9 cellular contexts compared by ENCODE assay signal in the genomic region with DNA sequence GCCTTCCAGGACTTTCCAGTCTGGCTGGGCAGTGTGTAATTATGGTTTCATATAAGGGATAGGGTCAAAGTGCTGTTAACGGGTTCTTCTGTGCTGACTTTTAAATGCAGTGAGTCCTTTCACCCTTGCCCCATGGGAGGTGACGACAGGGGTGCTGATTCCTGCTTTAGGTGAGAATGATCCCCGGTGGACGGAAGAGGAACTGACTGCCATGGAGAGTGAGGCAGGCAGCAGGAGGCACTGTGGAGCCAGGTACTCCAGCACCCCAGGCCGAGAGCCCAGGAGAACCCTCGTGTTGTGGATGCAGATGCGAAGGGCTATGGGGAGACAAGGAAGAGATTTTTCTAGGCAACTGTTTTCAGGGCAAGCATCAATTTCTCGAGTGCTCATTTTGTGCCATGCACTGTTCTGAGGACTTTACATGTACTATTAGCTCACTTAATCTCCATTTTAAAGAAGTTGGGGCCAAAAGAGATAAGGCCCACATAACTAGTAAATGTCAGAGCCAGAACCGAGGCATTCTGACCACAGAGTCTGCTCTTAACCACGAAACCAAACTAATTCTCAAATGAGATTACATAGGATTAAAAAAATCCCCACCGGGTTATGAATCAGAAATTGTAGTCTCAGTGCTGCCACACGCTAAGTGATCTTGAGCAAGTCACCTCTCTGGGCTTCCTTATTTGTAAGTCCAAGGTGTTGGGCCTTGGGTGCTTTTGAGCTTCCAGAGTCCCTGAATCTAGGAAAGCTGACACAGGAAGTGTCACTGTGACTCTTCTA. TPM values are rescaled to one million over a fixed set of nuclear protein-coding genes. Genes with fewer than 3 reads are reported as not detected.
A peak's percentile ranks its signal among the peaks of the same experiment; 100 is the strongest.
DNase-seq lines count a peak whose midpoint lies in the region; ATAC-seq and TF ChIP-seq lines count a peak whose summit lies in the region.
"Had no signal": no experiment of that assay in that cellular context is flagged by ENCODE, and none has a peak within 500 bp of the region (broad histone marks: within the 10 kb centered on the region; RNA-seq: fewer than 3 reads in every experiment).

No MANE protein-coding gene starts in this region.

- DNase-seq in H9 (peak; percentile 74), glutamatergic neuron (no peak), SIG-M5 (lab: John Stamatoyannopoulos, UW) (no peak), aorta (no peak), NCI-H1436 treated with DMSO at 0.1 percent for 48 hours (lab: John Stamatoyannopoulos, UW) (no peak)
- DNase-seq in activated CD4-positive, alpha-beta T cell treated with anti-CD3 and anti-CD28 coated beads, Interleukin-2, amount 10 ng/mL, durations not matched to agents 7 days and 5 days = peak; percentile 40

- WGBS in H9 (ENCODE audit: extremely low coverage, insufficient read length, low lambda C conversion rate) = no CpG with 5 or more reads among the region's 12 CpGs
- WGBS in aorta, 2 donors = 89 to 90% methylated on average over 12 of the region's 12 CpGs

- H3K9me3 ChIP-seq in H9 (ENCODE audit: control insufficient read depth, low read depth, low read length) (no peaks in the 10 kb centered on the region), aorta (ENCODE audit: control insufficient read depth, low read length) (no peaks in the 10 kb centered on the region)

- no peak overlapping the region for H3K56ac ChIP-seq in H9 (ENCODE audit: insufficient read length, low read depth, low read length)

- ATAC-seq in HG03196 (IDR thresholded peaks at IDR 0.05; ENCODE audit: unreplicated experiment) (no peak), aorta (ENCODE audit: low FRiP score) (no peak)

- H3K79me2 ChIP-seq in ACC112 (ENCODE audit: control insufficient read depth, insufficient read depth, low read length, unreplicated experiment) (no peaks in the 10 kb centered on the region), H9 (ENCODE audit: insufficient read depth, low read length) (no peaks in the 10 kb centered on the region)

- no peak overlapping the region for H2BK12ac ChIP-seq in H9 (ENCODE audit: insufficient read length, low read depth, low read length)

- no peak overlapping the region; a peak in 1 of 7 replicates for H3K27ac Mint-ChIP-seq in H9
- peak overlapping the region; percentile 78 for H3K27ac Mint-ChIP-seq in activated CD4-positive, alpha-beta T cell treated with anti-CD3 and anti-CD28 coated beads, Interleukin-2, amount 10 ng/mL, durations not matched to agents 7 days and 5 days
- no peak overlapping the region for H3K27ac Mint-ChIP-seq in glutamatergic neuron (ENCODE audit: unreplicated experiment)
- H3K27ac Mint-ChIP-seq: activated naive CD8-positive, alpha-beta T cell had no signal

- H3K36me3 ChIP-seq in ACC112 (ENCODE audit: insufficient read depth, low read length) (no peaks in the 10 kb centered on the region), aorta (ENCODE audit: control insufficient read depth in 1 of 2, insufficient read depth in 2 of 2, low read length in 1 of 2) (peaks cover 2 to 3% of the 10 kb centered on the region in 2 donors)

- no peak overlapping the region for H4K8ac ChIP-seq in H9 (replicated peaks; ENCODE audit: insufficient read length, low read depth, low read length)

- no peak overlapping the region for H3K9ac ChIP-seq in H9 (ENCODE audit: extremely low read depth, insufficient read length, low read length)

- no peak overlapping the region for H3T11ph ChIP-seq in H9 (ENCODE audit: low read length)

- no peak overlapping the region for H2BK15ac ChIP-seq in H9 (ENCODE audit: low read depth, low read length)

- H3K4me2 ChIP-seq in H9 (ENCODE audit: insufficient read depth, insufficient read length, low read length) = no peak overlapping the region

- peak overlapping the region; percentile 73 for H3K27ac ChIP-seq in ACC112 (ENCODE audit: low read depth, low read length)
- H3K27ac ChIP-seq in H9 (ENCODE audit: insufficient read length, low read depth, low read length) = no peak overlapping the region
- H3K27ac ChIP-seq in aorta (ENCODE audit: low read depth in 1 of 2, low read length in 2 of 2) = no peak overlapping the region

- no peak overlapping the region for H4K5ac ChIP-seq in H9 (ENCODE audit: insufficient read length, low read depth, low read length)

- H3K4ac ChIP-seq in H9 (ENCODE audit: low read depth, low read length) = no peak overlapping the region

- peaks cover 23% of the 10 kb centered on the region for H3K4me1 ChIP-seq in ACC112 (ENCODE audit: control insufficient read depth, insufficient read depth, low read length, unreplicated experiment)
- H3K4me1 ChIP-seq in H9 (ENCODE audit: insufficient read depth, low read length) = no peaks in the 10 kb centered on the region
- H3K4me1 ChIP-seq in aorta (ENCODE audit: control insufficient read depth in 1 of 2, insufficient read depth in 2 of 2, low read length in 2 of 2) = no peaks in the 10 kb centered on the region

- no peak overlapping the region for H2AFZ ChIP-seq in ACC112 (ENCODE audit: low read length, unreplicated experiment)
- no peak overlapping the region for H2AFZ ChIP-seq in H9 (ENCODE audit: low read length)

- H2BK120ac ChIP-seq in H9 (ENCODE audit: low read depth, low read length, poor library complexity, severe bottlenecking) = no peak overlapping the region

- no peak overlapping the region for H2BK5ac ChIP-seq in H9 (ENCODE audit: insufficient read length, low read length)

- H4K20me1 ChIP-seq in H9 (ENCODE audit: control insufficient read depth, insufficient read depth, insufficient read length) = no peaks in the 10 kb centered on the region

- no peak overlapping the region for H3K18ac ChIP-seq in H9 (ENCODE audit: insufficient read length, low read depth, low read length)

- no peak overlapping the region for H2AK5ac ChIP-seq in H9 (ENCODE audit: insufficient read length, low read length)

- H3K27me3 Mint-ChIP-seq in H9 (ENCODE audit: low read depth) = no peaks in the 10 kb centered on the region
- H3K27me3 Mint-ChIP-seq in activated CD4-positive, alpha-beta T cell treated with anti-CD3 and anti-CD28 coated beads, Interleukin-2, amount 10 ng/mL, durations not matched to agents 7 days and 5 days = no peaks in the 10 kb centered on the region
- peaks cover 3% of the 10 kb centered on the region for H3K27me3 Mint-ChIP-seq in glutamatergic neuron (ENCODE audit: unreplicated experiment)
- H3K27me3 Mint-ChIP-seq: activated naive CD8-positive, alpha-beta T cell had no signal

- no peaks in the 10 kb centered on the region for H3K79me1 ChIP-seq in H9 (ENCODE audit: insufficient read depth, low read depth, low read length, poor library complexity, severe bottlenecking)

- H3K4me3 Mint-ChIP-seq in H9 = no peak overlapping the region
- no peak overlapping the region for H3K4me3 Mint-ChIP-seq in activated CD4-positive, alpha-beta T cell treated with anti-CD3 and anti-CD28 coated beads, Interleukin-2, amount 10 ng/mL, durations not matched to agents 7 days and 5 days
- no peak overlapping the region for H3K4me3 Mint-ChIP-seq in glutamatergic neuron (ENCODE audit: unreplicated experiment)
- H3K4me3 Mint-ChIP-seq: activated naive CD8-positive, alpha-beta T cell had no signal

- H2BK20ac ChIP-seq in H9 (ENCODE audit: low read depth, low read length, poor library complexity, severe bottlenecking) = no peak overlapping the region

- POLR2A ChIA-PET in activated CD4-positive, alpha-beta T cell treated with anti-CD3 and anti-CD28 coated beads, Interleukin-2, amount 10 ng/mL, durations not matched to agents 7 days and 5 days (lab: Charles Lee) = no interaction called here

- no peak overlapping the region for H3K14ac ChIP-seq in H9 (ENCODE audit: insufficient read depth, low read length)

- CTCF ChIA-PET in activated CD4-positive, alpha-beta T cell treated with anti-CD3 and anti-CD28 coated beads, Interleukin-2, amount 10 ng/mL, durations not matched to agents 7 days and 5 days (lab: Charles Lee) = interaction anchor here (0.6 to 5.9 kb wide), 13 partner anchors 8 to 1227 kb away, joined by 3 to 38 read pairs (median 5); partner anchors contain the start of gene NIPAL3

- no peak overlapping the region for H3K23ac ChIP-seq in H9 (ENCODE audit: insufficient read length, low read depth, low read length)

- peak; percentile 95 for TF ChIP-seq CTCF in H9 (conservative IDR thresholded peaks at IDR 0.05)
- peak; percentile 64 for TF ChIP-seq CTCF in glutamatergic neuron (IDR thresholded peaks at IDR 0.05; ENCODE audit: partially characterized antibody, unreplicated experiment)

- H3K23me2 ChIP-seq in H9 (ENCODE audit: insufficient read length, low read depth, low read length, poor library complexity, severe bottlenecking) = no peaks in the 10 kb centered on the region

- H3K4me1 Mint-ChIP-seq in H9 (peaks cover 0 to 6% of the 10 kb centered on the region in 2 experiments; a peak in 3 of 4 replicates), glutamatergic neuron (ENCODE audit: low read depth, unreplicated experiment) (peaks cover 5% of the 10 kb centered on the region)
- H3K4me1 Mint-ChIP-seq in activated CD4-positive, alpha-beta T cell treated with anti-CD3 and anti-CD28 coated beads, Interleukin-2, amount 10 ng/mL, durations not matched to agents 7 days and 5 days = peaks cover 35% of the 10 kb centered on the region

- H4K91ac ChIP-seq in H9 (ENCODE audit: insufficient read length, low read depth, low read length) = no peak overlapping the region

- peaks cover 0 to 14% (median 11%) of the 10 kb centered on the region in 3 experiments; a peak in 4 of 7 replicates for H3K36me3 Mint-ChIP-seq in H9 (ENCODE audit: insufficient read depth in 1 of 3, low read depth in 3 of 3)
- H3K36me3 Mint-ChIP-seq in activated CD4-positive, alpha-beta T cell treated with anti-CD3 and anti-CD28 coated beads, Interleukin-2, amount 10 ng/mL, durations not matched to agents 7 days and 5 days (ENCODE audit: low read depth) = peaks cover 12% of the 10 kb centered on the region
- H3K36me3 Mint-ChIP-seq in glutamatergic neuron (ENCODE audit: unreplicated experiment) = no peaks in the 10 kb centered on the region

- H3K27me3 ChIP-seq in ACC112 (ENCODE audit: insufficient read depth, low read length) (no peaks in the 10 kb centered on the region), H9 (ENCODE audit: insufficient read depth, low read length) (no peaks in the 10 kb centered on the region), aorta (ENCODE audit: control insufficient read depth in 1 of 2, insufficient read depth in 2 of 2, low read length in 1 of 2) (no peaks in the 10 kb centered on the region)

- no peak overlapping the region for H3K4me3 ChIP-seq in ACC112 (ENCODE audit: low read depth, low read length)
- H3K4me3 ChIP-seq in aorta (ENCODE audit: low read length in 2 of 2) = no peak overlapping the region

- intact Hi-C loops in aorta (cut with DNase I) = no loop called here

- H3K9me3 Mint-ChIP-seq in H9 (no peaks in the 10 kb centered on the region), glutamatergic neuron (ENCODE audit: unreplicated experiment) (no peaks in the 10 kb centered on the region)
- H3K9me3 Mint-ChIP-seq in activated CD4-positive, alpha-beta T cell treated with anti-CD3 and anti-CD28 coated beads, Interleukin-2, amount 10 ng/mL, durations not matched to agents 7 days and 5 days = no peaks in the 10 kb centered on the region

RNA-seq across cellular contexts. Expression of gene STPG1, which starts 28.2 kb away (rescaled TPM):
- total RNA-seq in H9 (2021) (8.3 and 9.5 TPM in 2 replicates), glutamatergic neuron (ENCODE audit: unreplicated experiment) (2.4 TPM), aorta (1 to 10 TPM; 3.8 to 5.7 TPM)
- total RNA-seq in activated CD4-positive, alpha-beta T cell treated with anti-CD3 and anti-CD28 coated beads, Interleukin-2, amount 10 ng/mL, durations not matched to agents 7 days and 5 days = 10 to 100 TPM; 10.0 to 11.0 TPM
- 1 to 10 TPM; 2.1 to 3.7 TPM for polyA plus RNA-seq in aorta

RNA-seq across cellular contexts. Expression of gene NIPAL3, which starts 30.3 kb away (rescaled TPM):
- total RNA-seq in H9 (2021) = 7.7 and 7.9 TPM in 2 replicates
- 10 to 100 TPM; 72.8 to 78.1 TPM for total RNA-seq in activated CD4-positive, alpha-beta T cell treated with anti-CD3 and anti-CD28 coated beads, Interleukin-2, amount 10 ng/mL, durations not matched to agents 7 days and 5 days
- 18.6 TPM for total RNA-seq in glutamatergic neuron (ENCODE audit: unreplicated experiment)
- total RNA-seq in aorta = 10 to 100 TPM in 1 of 2 donors, 1 to 10 TPM in 1; 9.8 to 13.0 TPM
- 1 to 10 TPM; 6.3 to 6.7 TPM for polyA plus RNA-seq in aorta

Comparison
In these comparisons a context has a peak if more than half of its experiments do, and no peak if none do; other contexts are left out.
1. DNase-seq: peak in H9 (single experiment) and activated CD4-positive, alpha-beta T cell treated with anti-CD3 and anti-CD28 coated beads, Interleukin-2, amount 10 ng/mL, durations not matched to agents 7 days and 5 days (single experiment); none in glutamatergic neuron (single experiment), SIG-M5 (single experiment), aorta (0 of 2) and NCI-H1436 treated with DMSO at 0.1 percent for 48 hours (single experiment).